Comparison of ENCODE assay signal across 1 cellular context in genomic region chr6:31739639-31740396, GRCh38.
A peak's percentile ranks its signal among the peaks of the same experiment; 100 is the strongest.
TF ChIP-seq lines count a peak whose summit lies in the region.

Gene MSH5, plus strand, starts transcription at chr6:31740005. Its CDS starts 462 bp downstream, at chr6:31740467.

TF ChIP-seq in HEK293, 187 proteins besides CTCF, POLR2A, EP300 and RAD21 (continued from another document):
- TF ChIP-seq ZNF76 (tag by site-specific recombination; IDR thresholded peaks at IDR 0.05; ENCODE audit: borderline replicate concordance, low read depth) = no peak; the same call in 1 of the 2 replicates
- peak; percentile 94 for TF ChIP-seq IKZF3 (tag by site-specific recombination; IDR thresholded peaks at IDR 0.05)
- peak; percentile 77 for TF ChIP-seq ZNF341 (tag by site-specific recombination; IDR thresholded peaks at IDR 0.05; ENCODE audit: low read depth)
- TF ChIP-seq ZNF555 (tag by site-specific recombination; conservative IDR thresholded peaks at IDR 0.05) = no peak
- peak; percentile 93; the same call in 1 of the 2 replicates for TF ChIP-seq KLF8 (tag by site-specific recombination; IDR thresholded peaks at IDR 0.05)
- TF ChIP-seq ZNF501 (tag by site-specific recombination; IDR thresholded peaks at IDR 0.05) = peak; percentile 65; the same call in 1 of the 2 replicates
- TF ChIP-seq AEBP2 (tag by site-specific recombination; IDR thresholded peaks at IDR 0.05; ENCODE audit: borderline replicate concordance) = no peak
- no peak for TF ChIP-seq ZNF529 (tag by site-specific recombination; IDR thresholded peaks at IDR 0.05; ENCODE audit: insufficient replicate concordance)
- TF ChIP-seq ZSCAN30 (tag by site-specific recombination; IDR thresholded peaks at IDR 0.05) = peak; percentile 72
- TF ChIP-seq ZNF18 (tag by site-specific recombination; IDR thresholded peaks at IDR 0.05) = no peak; the same call in 1 of the 2 replicates
- TF ChIP-seq ZFP3 (tag by site-specific recombination; IDR thresholded peaks at IDR 0.05; ENCODE audit: low read depth) = no peak
- no peak; the same call in 1 of the 2 replicates for TF ChIP-seq ZSCAN18 (tag by site-specific recombination; IDR thresholded peaks at IDR 0.05)
- TF ChIP-seq ZNF280D (tag by site-specific recombination; IDR thresholded peaks at IDR 0.05) = no peak
- TF ChIP-seq ZBTB7A (tag by site-specific recombination; IDR thresholded peaks at IDR 0.05; ENCODE audit: low read depth) = 0 out of 2 replicates have a peak, but pooled peaks have one; percentile 40
- peak; percentile 95 for TF ChIP-seq ZBTB48 (tag by site-specific recombination; IDR thresholded peaks at IDR 0.05)
- no peak for TF ChIP-seq ZNF670 (tag by site-specific recombination; IDR thresholded peaks at IDR 0.05; ENCODE audit: low read depth)
- no peak for TF ChIP-seq BCL11A (tag by site-specific recombination; IDR thresholded peaks at IDR 0.05; ENCODE audit: low read depth)
- no peak for TF ChIP-seq ZNF677 (tag by site-specific recombination; IDR thresholded peaks at IDR 0.05)
- no peak for TF ChIP-seq ZNF266 (tag by site-specific recombination; IDR thresholded peaks at IDR 0.05; ENCODE audit: low read depth)
- TF ChIP-seq ZNF707 (tag by site-specific recombination; IDR thresholded peaks at IDR 0.05) = no peak
- no peak for TF ChIP-seq ZNF280C (tag by site-specific recombination; IDR thresholded peaks at IDR 0.05)
- TF ChIP-seq GLI4 (tag by site-specific recombination; IDR thresholded peaks at IDR 0.05) = peak; percentile 60; the same call in 1 of the 2 replicates
- TF ChIP-seq ZNF692 (tag by site-specific recombination; IDR thresholded peaks at IDR 0.05) = peak; percentile 71
- no peak for TF ChIP-seq ZNF19 (tag by site-specific recombination; IDR thresholded peaks at IDR 0.05; ENCODE audit: low read depth)
- peak; percentile 51; the same call in 1 of the 2 replicates for TF ChIP-seq ZSCAN4 (tag by site-specific recombination; IDR thresholded peaks at IDR 0.05)
- no peak for TF ChIP-seq ZNF791 (tag by site-specific recombination; IDR thresholded peaks at IDR 0.05)
- no peak for TF ChIP-seq ZNF571 (tag by site-specific recombination; IDR thresholded peaks at IDR 0.05)
- no peak for TF ChIP-seq ZNF488 (tag by site-specific recombination; IDR thresholded peaks at IDR 0.05)
- peak; percentile 95 for TF ChIP-seq ZFHX2 (tag by site-specific recombination; conservative IDR thresholded peaks at IDR 0.05)
- TF ChIP-seq ZNF664 (tag by site-specific recombination; IDR thresholded peaks at IDR 0.05) = no peak
- TF ChIP-seq ZNF16 (tag by site-specific recombination; IDR thresholded peaks at IDR 0.05; ENCODE audit: low read depth) = no peak
- no peak for TF ChIP-seq ZNF174 (tag by site-specific recombination; IDR thresholded peaks at IDR 0.05)
- no peak for TF ChIP-seq ZNF211 (tag by site-specific recombination; IDR thresholded peaks at IDR 0.05; ENCODE audit: low read depth)
- peak; percentile 84 for TF ChIP-seq SP7 (tag by site-specific recombination; IDR thresholded peaks at IDR 0.05)
- peak; percentile 30; the same call in 1 of the 2 replicates for TF ChIP-seq ZNF366 (tag by site-specific recombination; conservative IDR thresholded peaks at IDR 0.05)
- no peak for TF ChIP-seq ZNF658 (tag by site-specific recombination; IDR thresholded peaks at IDR 0.05)
- no peak for TF ChIP-seq PRDM6 (tag by site-specific recombination; IDR thresholded peaks at IDR 0.05)
- TF ChIP-seq PRDM1 (tag by site-specific recombination; IDR thresholded peaks at IDR 0.05) = no peak
- no peak for TF ChIP-seq ZNF184 (tag by site-specific recombination; IDR thresholded peaks at IDR 0.05)
- TF ChIP-seq OSR2 (tag by site-specific recombination; IDR thresholded peaks at IDR 0.05) = no peak
- no peak for TF ChIP-seq ZNF416 (tag by site-specific recombination; IDR thresholded peaks at IDR 0.05)
- no peak for TF ChIP-seq TRIM28 (IDR thresholded peaks at IDR 0.05; ENCODE audit: borderline replicate concordance, low read length)
- TF ChIP-seq ZNF202 (tag by site-specific recombination; IDR thresholded peaks at IDR 0.05; ENCODE audit: borderline replicate concordance) = no peak
- no peak for TF ChIP-seq HOXA7 (CRISPR knock-in tag; IDR thresholded peaks at IDR 0.05; ENCODE audit: borderline replicate concordance)
- no peak for TF ChIP-seq ZNF776 (tag by site-specific recombination; IDR thresholded peaks at IDR 0.05; ENCODE audit: borderline replicate concordance)
- TF ChIP-seq ZNF626 (tag by site-specific recombination; IDR thresholded peaks at IDR 0.05) = no peak
